In genomic region chr5:18792145-18792544, GRCh38 we compare ENCODE assay signal across 10 cellular contexts.
A peak's percentile ranks its signal among the peaks of the same experiment; 100 is the strongest.
DNase-seq lines count a peak whose midpoint lies in the region; ATAC-seq and TF ChIP-seq lines count a peak whose summit lies in the region.
"Had no signal": no experiment of that assay in that cellular context is flagged by ENCODE, and none has a peak within 500 bp of the region (broad histone marks: within the 10 kb centered on the region; RNA-seq: fewer than 3 reads in every experiment).

No MANE protein-coding gene starts in this region.

- H4K91ac ChIP-seq in mesenchymal stem cell (ENCODE audit: low read length), result no peak overlapping the region

- POLR2A ChIA-PET in HEK293 (lab: Yijun Ruan, JAX), result no interaction called here

- H3K27me3 ChIP-seq in mesenchymal stem cell (ENCODE audit: control insufficient read depth in 1 of 2, insufficient read depth in 1 of 2, low read length in 2 of 2), result no peaks in the 10 kb centered on the region
- no peaks in the 10 kb centered on the region for H3K27me3 ChIP-seq in uterus

- H3K14ac ChIP-seq in mesenchymal stem cell (ENCODE audit: low read length in 2 of 2), result peak overlapping the region in 1 of 2 experiments; percentile 20

- ATAC-seq in left lobe of liver, result no peak

- H3K23ac ChIP-seq in mesenchymal stem cell (ENCODE audit: low read length in 2 of 2), result no peak overlapping the region

- H2AK5ac ChIP-seq in mesenchymal stem cell (ENCODE audit: low read length, severe bottlenecking), result no peak overlapping the region

- no peaks in the 10 kb centered on the region for H3K36me3 ChIP-seq in HEK293 (ENCODE audit: control insufficient read depth in 2 of 2, insufficient read depth in 1 of 2, low read length in 2 of 2)
- no peaks in the 10 kb centered on the region for H3K36me3 ChIP-seq in mesenchymal stem cell (ENCODE audit: control insufficient read depth in 1 of 2, insufficient read depth in 2 of 2, low read depth in 1 of 2, low read length in 2 of 2)
- no peaks in the 10 kb centered on the region for H3K36me3 ChIP-seq in uterus

- H3K27ac ChIP-seq in HEK293 (ENCODE audit: extremely low read depth, low read depth, low read length) (no peak overlapping the region), mesenchymal stem cell (ENCODE audit: low read length, poor library complexity, severe bottlenecking) (no peak overlapping the region), uterus (no peak overlapping the region)

- CTCF ChIA-PET in HEK293 (lab: Yijun Ruan, JAX), result interaction anchor here (0.6 kb wide), 2 partner anchors 11 to 54 kb away, joined by 3 read pairs; no protein-coding TSS in a partner anchor

- H2BK15ac ChIP-seq in mesenchymal stem cell (ENCODE audit: low read depth, poor library complexity, severe bottlenecking), result no peak overlapping the region

- H3K9me3 ChIP-seq in HEK293 (ENCODE audit: control insufficient read depth, insufficient read depth, low read depth, low read length) (no peaks in the 10 kb centered on the region), mesenchymal stem cell (ENCODE audit: control insufficient read depth, low read length) (no peaks in the 10 kb centered on the region), uterus (no peaks in the 10 kb centered on the region)

- no peak overlapping the region for H3K4ac ChIP-seq in mesenchymal stem cell (ENCODE audit: low read depth in 1 of 2, low read length in 2 of 2)

- intact Hi-C loops in uterus (cut with DNase I; ENCODE audit: low total_unique reads), result no loop called here

- H2BK12ac ChIP-seq in mesenchymal stem cell (ENCODE audit: low read length in 2 of 2), result peak overlapping the region in 1 of 2 experiments; percentile 28

- H3K18ac ChIP-seq in mesenchymal stem cell (ENCODE audit: low read depth in 1 of 2, low read length in 2 of 2), result no peak overlapping the region

- H3K4me2 ChIP-seq in mesenchymal stem cell (ENCODE audit: low read length, poor library complexity, severe bottlenecking), result no peak overlapping the region

- H3K4me3 ChIP-seq in HEK293 (ENCODE audit: low read depth, low read length), result no peak overlapping the region
- H3K4me3 ChIP-seq in astrocyte of the spinal cord (ENCODE audit: low read depth, low read length), result no peak overlapping the region
- H3K4me3 ChIP-seq in mesenchymal stem cell (ENCODE audit: insufficient read depth in 1 of 2, low read depth in 1 of 2, low read length in 2 of 2), result no peak overlapping the region
- H3K4me3 ChIP-seq in uterus, result no peak overlapping the region

- no peak overlapping the region for H2AFZ ChIP-seq in mesenchymal stem cell (ENCODE audit: low read depth, low read length)

- in situ Hi-C loops in astrocyte of the spinal cord (cut with HindIII; ENCODE audit: low sequenced_read_pairs), result no loop called here

- no peak overlapping the region for H2BK5ac ChIP-seq in mesenchymal stem cell (ENCODE audit: low read depth, low read length, poor library complexity, severe bottlenecking)

- DNase-seq in NCI-H2196 (lab: John Stamatoyannopoulos, UW; ENCODE audit: unreplicated experiment), result peak; percentile 19
- DNase-seq in astrocyte of the spinal cord (ENCODE audit: low read depth, low spot score), result peak; percentile 5
- no peak for DNase-seq in mesenchymal stem cell
- DNase-seq in left lobe of liver (ENCODE audit: low spot score), result no peak
- no peak for DNase-seq in HuH-7 (ENCODE audit: low spot score)
- no peak for DNase-seq in uterus
- DNase-seq: activated naive CD4-positive, alpha-beta T cell treated with Interleukin-2 at 50 U/mL for 16 hours; CD4-positive, alpha-beta memory T cell; cerebellar nuclear complex had no signal

- H2BK120ac ChIP-seq in mesenchymal stem cell (ENCODE audit: low read depth, low read length), result no peak overlapping the region

- no peaks in the 10 kb centered on the region for H3K79me1 ChIP-seq in mesenchymal stem cell (replicated peaks; ENCODE audit: low read length, poor library complexity, severe bottlenecking)

- no peak for TF ChIP-seq CTCF in HEK293 (tag by site-specific recombination; IDR thresholded peaks at IDR 0.05)
- TF ChIP-seq CTCF in astrocyte of the spinal cord (IDR thresholded peaks at IDR 0.05; ENCODE audit: low read depth, low read length), result no peak
- no peak for TF ChIP-seq CTCF in uterus (IDR thresholded peaks at IDR 0.05)

- WGBS in mesenchymal stem cell, result 92% methylated on average over 6 of the region's 6 CpGs

- H3K4me1 ChIP-seq in HEK293 (ENCODE audit: control insufficient read depth, insufficient read depth, low read length), result no peaks in the 10 kb centered on the region
- H3K4me1 ChIP-seq in mesenchymal stem cell (ENCODE audit: control insufficient read depth, insufficient read depth, low read depth, low read length), result peaks cover 2% of the 10 kb centered on the region
- H3K4me1 ChIP-seq in uterus, result no peaks in the 10 kb centered on the region

- no peak overlapping the region for H3K9ac ChIP-seq in mesenchymal stem cell (ENCODE audit: low read length)

- peak overlapping the region; percentile 28 for H4K8ac ChIP-seq in mesenchymal stem cell (ENCODE audit: low read length)

- no peak for TF ChIP-seq POLR2A in uterus (IDR thresholded peaks at IDR 0.05)

TF ChIP-seq in HEK293, 187 proteins besides CTCF, POLR2A, EP300 and RAD21 (continues in another document):
- TF ChIP-seq SCRT2 (tag by site-specific recombination; IDR thresholded peaks at IDR 0.05) (no peak), ZNF580 (tag by site-specific recombination; IDR thresholded peaks at IDR 0.05) (no peak), KLF17 (tag by site-specific recombination; IDR thresholded peaks at IDR 0.05) (no peak), ZNF555 (tag by site-specific recombination; conservative IDR thresholded peaks at IDR 0.05) (0 out of 2 replicates have a peak, but pooled peaks have one; percentile 14), ZBTB49 (tag by site-specific recombination; IDR thresholded peaks at IDR 0.05; ENCODE audit: low read depth) (no peak), PRDM10 (tag by site-specific recombination; IDR thresholded peaks at IDR 0.05) (no peak), ZNF626 (tag by site-specific recombination; IDR thresholded peaks at IDR 0.05) (no peak), ZNF76 (tag by site-specific recombination; IDR thresholded peaks at IDR 0.05; ENCODE audit: borderline replicate concordance, low read depth) (no peak), ZNF366 (tag by site-specific recombination; conservative IDR thresholded peaks at IDR 0.05) (peak; percentile 56; the same call in 1 of the 2 replicates), SETDB1 (IDR thresholded peaks at IDR 0.05; ENCODE audit: insufficient read length, low read length) (peak; percentile 88)

Comparison
In these comparisons a context has a peak if more than half of its experiments do, and no peak if none do; other contexts are left out.
1. DNase-seq: peak in NCI-H2196 (single experiment) and astrocyte of the spinal cord (single experiment); none in mesenchymal stem cell (single experiment), left lobe of liver (single experiment), HuH-7 (single experiment) and uterus (0 of 2).